Comparison of ENCODE assay signal across 10 cellular contexts in the genomic region with DNA sequence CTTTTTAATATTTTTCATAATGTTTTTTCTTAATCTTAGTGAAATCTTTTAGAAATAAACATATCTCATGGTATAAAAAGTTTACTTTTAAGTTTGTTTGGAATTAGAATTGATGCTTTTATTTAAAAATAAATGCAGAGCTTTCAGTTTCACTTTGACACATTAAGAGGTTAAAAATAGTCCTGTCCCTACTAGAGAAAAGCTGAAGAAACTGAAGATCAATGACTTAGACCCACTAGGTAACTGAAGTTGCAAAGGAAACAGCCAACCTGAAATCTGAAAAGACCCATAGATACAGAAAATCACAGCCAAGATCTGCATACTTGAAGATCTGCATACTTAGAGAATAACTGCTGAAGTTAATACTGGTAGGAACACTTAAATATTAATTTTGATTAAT.
DNase-seq lines count a peak whose midpoint lies in the region; ATAC-seq, FAIRE-seq and TF ChIP-seq lines count a peak whose summit lies in the region.
"Had no signal": no experiment of that assay in that cellular context is flagged by ENCODE, and none has a peak within 500 bp of the region (broad histone marks: within the 10 kb centered on the region; RNA-seq: fewer than 3 reads in every experiment).

No MANE protein-coding gene starts in this region.

- no peak for FAIRE-seq in GM12878 (lab: Jason Lieb, UNC)

- DNase-seq in GM12878 (ENCODE audit: low read depth, low spot score) (no peak), epidermal melanocyte (ENCODE audit: insufficient read length, low spot score) (no peak), superior temporal gyrus (ENCODE audit: extremely low spot score) (no peak), NCI-H1436 treated with DMSO at 0.1 percent for 48 hours (lab: John Stamatoyannopoulos, UW) (no peak), NCI-H524 treated with DMSO at 0.1 percent for 48 hours (lab: John Stamatoyannopoulos, UW) (no peak)
- DNase-seq: DMS53 had no signal

- no peak overlapping the region for H2AFZ ChIP-seq in GM12878 (ENCODE audit: control insufficient read depth, low read depth, low read length)

- H3K9ac ChIP-seq in GM12878 (ENCODE audit: control insufficient read depth, insufficient read depth, low read length) = no peak overlapping the region

- CTCF ChIA-PET in GM12878 (lab: Yijun Ruan, JAX) = interaction anchor here (0.6 kb wide), 1 partner anchor 15 kb away, joined by 3 read pairs; no protein-coding TSS in a partner anchor

- H3K4me1 ChIP-seq in GM12878 (ENCODE audit: control insufficient read depth, insufficient read depth, low read length) = peaks cover 8% of the 10 kb centered on the region; the same call in 1 of the 2 replicates
- H3K4me1 ChIP-seq: SJSA1 had no signal

- SMC1A ChIA-PET in GM12878 (lab: Charles Lee; ENCODE audit: uncharacterized antibody, unreplicated experiment) = no interaction called here

- POLR2A ChIA-PET in GM12878 (lab: Charles Lee) = no interaction called here

- ATAC-seq in GM18498 (IDR thresholded peaks at IDR 0.05; ENCODE audit: unreplicated experiment) (peak; percentile 84), GM21447 (IDR thresholded peaks at IDR 0.05; ENCODE audit: unreplicated experiment) (peak; percentile 95), HG03196 (IDR thresholded peaks at IDR 0.05; ENCODE audit: unreplicated experiment) (peak; percentile 90), GM12878 (peak; percentile 68)

- no peak for TF ChIP-seq CTCF in GM12878 (IDR thresholded peaks at IDR 0.05 in 2 of 3, conservative IDR thresholded peaks at IDR 0.05 in 1 of 3; ENCODE audit: control insufficient read depth in 2 of 3, extremely low read depth in 1 of 3, insufficient read depth in 1 of 3, low read depth in 3 of 3, low read length in 3 of 3)

- no peaks in the 10 kb centered on the region for H3K36me3 ChIP-seq in GM12878 (ENCODE audit: control insufficient read depth in 2 of 2, insufficient read depth in 2 of 2, low read length in 1 of 2)
- H3K36me3 ChIP-seq: SJSA1 had no signal

- no TSS peak for BruUV-seq in GM12878 (replicated peaks; lab: Mats Ljungman, UMichigan)

- 0 out of 2 replicates have a peak overlapping the region, but pooled peaks have one; percentile 1 for H3K4me2 ChIP-seq in GM12878 (ENCODE audit: control insufficient read depth, insufficient read depth)

- no peaks in the 10 kb centered on the region for H4K20me1 ChIP-seq in GM12878 (ENCODE audit: control insufficient read depth, insufficient read depth)

- RAD21 ChIA-PET in GM12878 (lab: Charles Lee; ENCODE audit: unreplicated experiment) = no interaction called here

- H3K4me3 ChIP-seq in GM12878 = no peak overlapping the region
- H3K4me3 ChIP-seq: SJSA1 had no signal

- no peak overlapping the region for H3K27ac ChIP-seq in GM12878 (ENCODE audit: control insufficient read depth, insufficient read depth)
- H3K27ac ChIP-seq: SJSA1 had no signal

- H3K27me3 ChIP-seq in GM12878 (replicated peaks in 1 of 2; ENCODE audit: control insufficient read depth in 2 of 2, insufficient read depth in 2 of 2, low read length in 1 of 2) = no peaks in the 10 kb centered on the region
- H3K27me3 ChIP-seq: SJSA1 had no signal

- no peak for TF ChIP-seq EP300 in GM12878 (IDR thresholded peaks at IDR 0.05; ENCODE audit: borderline replicate concordance in 1 of 2, control insufficient read depth in 1 of 2, low read depth in 2 of 2, low read length in 2 of 2)

- TF ChIP-seq RAD21 in GM12878 (IDR thresholded peaks at IDR 0.05; ENCODE audit: insufficient read depth, low read depth, low read length) = no peak

- in situ Hi-C loops in GM12878 (cut with MboI) = no loop called here

- intact Hi-C loops in GM12878 (cut with micrococcal nuclease; ENCODE audit: unreplicated experiment) = no loop called here

- no peaks in the 10 kb centered on the region for H3K79me2 ChIP-seq in GM12878 (ENCODE audit: control insufficient read depth, insufficient read depth, low read length)

- TF ChIP-seq POLR2A in GM12878 (IDR thresholded peaks at IDR 0.05; ENCODE audit: low read depth, low read length) = no peak

- no peaks in the 10 kb centered on the region for H3K9me3 ChIP-seq in GM12878 (replicated peaks; ENCODE audit: control insufficient read depth, insufficient read depth, low read length)
- H3K9me3 ChIP-seq: SJSA1 had no signal

TF ChIP-seq in GM12878, 131 proteins besides CTCF, POLR2A, EP300 and RAD21:
- TF ChIP-seq MEF2A (IDR thresholded peaks at IDR 0.05; ENCODE audit: insufficient read depth, low read depth, low read length) (peak; percentile 82), JUNB (IDR thresholded peaks at IDR 0.05) (peak; percentile 80), TARDBP (IDR thresholded peaks at IDR 0.05; ENCODE audit: borderline replicate concordance) (no peak), NR2C2 (IDR thresholded peaks at IDR 0.05; ENCODE audit: borderline replicate concordance, control insufficient read depth, insufficient read length, low read depth) (no peak), FOXK2 (IDR thresholded peaks at IDR 0.05) (no peak), NFIC (IDR thresholded peaks at IDR 0.05; ENCODE audit: low read depth, low read length) (peak; percentile 32; the same call in 1 of the 2 replicates)
- TF ChIP-seq, protein P1, sequence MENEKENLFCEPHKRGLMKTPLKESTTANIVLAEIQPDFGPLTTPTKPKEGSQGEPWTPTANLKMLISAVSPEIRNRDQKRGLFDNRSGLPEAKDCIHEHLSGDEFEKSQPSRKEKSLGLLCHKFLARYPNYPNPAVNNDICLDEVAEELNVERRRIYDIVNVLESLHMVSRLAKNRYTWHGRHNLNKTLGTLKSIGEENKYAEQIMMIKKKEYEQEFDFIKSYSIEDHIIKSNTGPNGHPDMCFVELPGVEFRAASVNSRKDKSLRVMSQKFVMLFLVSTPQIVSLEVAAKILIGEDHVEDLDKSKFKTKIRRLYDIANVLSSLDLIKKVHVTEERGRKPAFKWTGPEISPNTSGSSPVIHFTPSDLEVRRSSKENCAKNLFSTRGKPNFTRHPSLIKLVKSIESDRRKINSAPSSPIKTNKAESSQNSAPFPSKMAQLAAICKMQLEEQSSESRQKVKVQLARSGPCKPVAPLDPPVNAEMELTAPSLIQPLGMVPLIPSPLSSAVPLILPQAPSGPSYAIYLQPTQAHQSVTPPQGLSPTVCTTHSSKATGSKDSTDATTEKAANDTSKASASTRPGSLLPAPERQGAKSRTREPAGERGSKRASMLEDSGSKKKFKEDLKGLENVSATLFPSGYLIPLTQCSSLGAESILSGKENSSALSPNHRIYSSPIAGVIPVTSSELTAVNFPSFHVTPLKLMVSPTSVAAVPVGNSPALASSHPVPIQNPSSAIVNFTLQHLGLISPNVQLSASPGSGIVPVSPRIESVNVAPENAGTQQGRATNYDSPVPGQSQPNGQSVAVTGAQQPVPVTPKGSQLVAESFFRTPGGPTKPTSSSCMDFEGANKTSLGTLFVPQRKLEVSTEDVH (IDR thresholded peaks at IDR 0.05; ENCODE audit: low read depth, partially characterized antibody) = no peak
- TF ChIP-seq, protein P2, sequence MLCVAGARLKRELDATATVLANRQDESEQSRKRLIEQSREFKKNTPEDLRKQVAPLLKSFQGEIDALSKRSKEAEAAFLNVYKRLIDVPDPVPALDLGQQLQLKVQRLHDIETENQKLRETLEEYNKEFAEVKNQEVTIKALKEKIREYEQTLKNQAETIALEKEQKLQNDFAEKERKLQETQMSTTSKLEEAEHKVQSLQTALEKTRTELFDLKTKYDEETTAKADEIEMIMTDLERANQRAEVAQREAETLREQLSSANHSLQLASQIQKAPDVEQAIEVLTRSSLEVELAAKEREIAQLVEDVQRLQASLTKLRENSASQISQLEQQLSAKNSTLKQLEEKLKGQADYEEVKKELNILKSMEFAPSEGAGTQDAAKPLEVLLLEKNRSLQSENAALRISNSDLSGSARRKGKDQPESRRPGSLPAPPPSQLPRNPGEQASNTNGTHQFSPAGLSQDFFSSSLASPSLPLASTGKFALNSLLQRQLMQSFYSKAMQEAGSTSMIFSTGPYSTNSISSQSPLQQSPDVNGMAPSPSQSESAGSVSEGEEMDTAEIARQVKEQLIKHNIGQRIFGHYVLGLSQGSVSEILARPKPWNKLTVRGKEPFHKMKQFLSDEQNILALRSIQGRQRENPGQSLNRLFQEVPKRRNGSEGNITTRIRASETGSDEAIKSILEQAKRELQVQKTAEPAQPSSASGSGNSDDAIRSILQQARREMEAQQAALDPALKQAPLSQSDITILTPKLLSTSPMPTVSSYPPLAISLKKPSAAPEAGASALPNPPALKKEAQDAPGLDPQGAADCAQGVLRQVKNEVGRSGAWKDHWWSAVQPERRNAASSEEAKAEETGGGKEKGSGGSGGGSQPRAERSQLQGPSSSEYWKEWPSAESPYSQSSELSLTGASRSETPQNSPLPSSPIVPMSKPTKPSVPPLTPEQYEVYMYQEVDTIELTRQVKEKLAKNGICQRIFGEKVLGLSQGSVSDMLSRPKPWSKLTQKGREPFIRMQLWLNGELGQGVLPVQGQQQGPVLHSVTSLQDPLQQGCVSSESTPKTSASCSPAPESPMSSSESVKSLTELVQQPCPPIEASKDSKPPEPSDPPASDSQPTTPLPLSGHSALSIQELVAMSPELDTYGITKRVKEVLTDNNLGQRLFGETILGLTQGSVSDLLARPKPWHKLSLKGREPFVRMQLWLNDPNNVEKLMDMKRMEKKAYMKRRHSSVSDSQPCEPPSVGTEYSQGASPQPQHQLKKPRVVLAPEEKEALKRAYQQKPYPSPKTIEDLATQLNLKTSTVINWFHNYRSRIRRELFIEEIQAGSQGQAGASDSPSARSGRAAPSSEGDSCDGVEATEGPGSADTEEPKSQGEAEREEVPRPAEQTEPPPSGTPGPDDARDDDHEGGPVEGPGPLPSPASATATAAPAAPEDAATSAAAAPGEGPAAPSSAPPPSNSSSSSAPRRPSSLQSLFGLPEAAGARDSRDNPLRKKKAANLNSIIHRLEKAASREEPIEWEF (IDR thresholded peaks at IDR 0.05; ENCODE audit: insufficient replicate concordance, low read depth, low read length) = no peak
